ENCODE assay signal across 8 cellular contexts in genomic region chr10:94076325-94076841, GRCh38.
DNase-seq lines count a peak whose midpoint lies in the region; ATAC-seq, FAIRE-seq and TF ChIP-seq lines count a peak whose summit lies in the region.

No MANE protein-coding gene starts in this region.

- no peaks in the 10 kb centered on the region for H3K36me3 ChIP-seq in SJCRH30
- H3K36me3 ChIP-seq in pancreas, result no peaks in the 10 kb centered on the region
- no peaks in the 10 kb centered on the region for H3K36me3 ChIP-seq in prostate gland

- TF ChIP-seq POLR2A in prostate gland (IDR thresholded peaks at IDR 0.05), result no peak

- in situ Hi-C loops in Caki2 (cut with HindIII; ENCODE audit: low pct_unique_long_range_greater_than_20kb, low sequenced_read_pairs), result no loop called here

- peak; percentile 11 for DNase-seq in Caki2 (ENCODE audit: low read depth)
- DNase-seq in SJCRH30, result peak; percentile 17 to 32
- DNase-seq in fibroblast of villous mesenchyme (ENCODE audit: low read depth), result peak; percentile 48
- no peak for DNase-seq in pancreas
- DNase-seq in prostate gland (ENCODE audit: low spot score), result no peak
- DNase-seq in SK-N-DZ (ENCODE audit: low spot score), result no peak

- intact Hi-C loops in pancreas (cut with DNase I) (no loop called here), prostate gland (cut with DNase I) (loop anchor here (2.0 to 10.0 kb wide), 3 partner anchors 159 to 368 kb away; no protein-coding TSS in a partner anchor)

- peak; percentile 29 for FAIRE-seq in pancreas (lab: Jason Lieb, UNC)

- H3K9me3 ChIP-seq in SJCRH30 (replicated peaks) (no peaks in the 10 kb centered on the region; the same call in 1 of the 2 replicates), pancreas (no peaks in the 10 kb centered on the region), prostate gland (no peaks in the 10 kb centered on the region)

- peaks cover 15% of the 10 kb centered on the region; the same call in 1 of the 2 replicates for H3K4me1 ChIP-seq in SJCRH30
- no peaks in the 10 kb centered on the region for H3K4me1 ChIP-seq in pancreas
- peaks cover 9% of the 10 kb centered on the region for H3K4me1 ChIP-seq in prostate gland (replicated peaks)

- H3K27me3 ChIP-seq in SJCRH30 (no peaks in the 10 kb centered on the region), pancreas (no peaks in the 10 kb centered on the region), prostate gland (replicated peaks; ENCODE audit: insufficient read depth) (no peaks in the 10 kb centered on the region)

- peak in 3 of 4 donors; percentile 61 to 82 (median 81) for ATAC-seq in pancreas
- ATAC-seq in GM21723 (IDR thresholded peaks at IDR 0.05; ENCODE audit: unreplicated experiment), result no peak
- no peak for ATAC-seq in GM21576 (IDR thresholded peaks at IDR 0.05; ENCODE audit: unreplicated experiment)

- H3K4me3 ChIP-seq in SJCRH30 (no peak overlapping the region), fibroblast of villous mesenchyme (ENCODE audit: low read depth, low read length) (no peak overlapping the region), pancreas (no peak overlapping the region), prostate gland (no peak overlapping the region)

- 43 to 45% methylated on average over 2 of the region's 2 CpGs for WGBS in pancreas, 2 donors
- WGBS in prostate gland, result 15% methylated on average over 2 of the region's 2 CpGs

- H3K27ac ChIP-seq in SJCRH30 (no peak overlapping the region; the same call in 1 of the 2 replicates), pancreas (no peak overlapping the region), prostate gland (no peak overlapping the region)

- TF ChIP-seq CTCF in fibroblast of villous mesenchyme (IDR thresholded peaks at IDR 0.05; ENCODE audit: insufficient read depth, low read depth, low read length), result peak; percentile 55
- TF ChIP-seq CTCF in pancreas (IDR thresholded peaks at IDR 0.05), result peak in 1 of 4 donors; percentile 13
- peak in 2 of 4 experiments; percentile 24 to 49 for TF ChIP-seq CTCF in prostate gland (IDR thresholded peaks at IDR 0.05)

Comparison
In these comparisons a context has a peak if more than half of its experiments do, and no peak if none do; other contexts are left out.
1. DNase-seq: peak in Caki2 (single experiment), SJCRH30 (2 of 2) and fibroblast of villous mesenchyme (single experiment); none in pancreas (0 of 6), prostate gland (single experiment) and SK-N-DZ (single experiment).
2. ATAC-seq: peak in pancreas (3 of 4); none in GM21723 (single experiment) and GM21576 (single experiment).